In genomic region chr15:29115093-29115991, GRCh38 we compare ENCODE assay signal across 10 cellular contexts.
DNase-seq lines count a peak whose midpoint lies in the region; ATAC-seq, FAIRE-seq and TF ChIP-seq lines count a peak whose summit lies in the region.
"Had no signal": no experiment of that assay in that cellular context is flagged by ENCODE, and none has a peak within 500 bp of the region (broad histone marks: within the 10 kb centered on the region; RNA-seq: fewer than 3 reads in every experiment).

No MANE protein-coding gene starts in this region.

- H3K27ac Mint-ChIP-seq in central memory CD8-positive, alpha-beta T cell (ENCODE audit: low read depth) = peak overlapping the region; percentile 47
- H3K27ac Mint-ChIP-seq: activated B cell treated with CpG ODN at 0.5 μM for 24 hours had no signal

- H3K27me3 ChIP-seq in HepG2 (ENCODE audit: control insufficient read depth in 1 of 2, insufficient read depth in 2 of 2, low read length in 2 of 2) (peaks cover 0 to 1% of the 10 kb centered on the region in 2 experiments; a peak in 1 of 5 replicates), upper lobe of left lung (peaks cover 0 to 6% (median 0%) of the 10 kb centered on the region in 4 donors)

- H3K4me1 ChIP-seq in HepG2 (ENCODE audit: insufficient read depth, low read length) = no peaks in the 10 kb centered on the region
- H3K4me1 ChIP-seq in upper lobe of left lung = peaks cover 5 to 12% (median 8%) of the 10 kb centered on the region in 4 donors

- in situ Hi-C loops in HepG2 (cut with HindIII; ENCODE audit: extremely low pct_ligation_motif_present, low pct_unique_long_range_greater_than_20kb) = no loop called here

- FAIRE-seq in HepG2 (lab: Jason Lieb, UNC) = no peak

- no peak overlapping the region for H3K4me3 ChIP-seq in HepG2 (replicated peaks in 1 of 3; ENCODE audit: insufficient read depth in 1 of 3, low read depth in 2 of 3, low read length in 3 of 3)
- H3K4me3 ChIP-seq in upper lobe of left lung = peak overlapping the region in 3 of 4 donors; percentile 23 to 33 (median 32)

- TF ChIP-seq EP300 in HepG2 (IDR thresholded peaks at IDR 0.05; ENCODE audit: low read depth in 2 of 2, low read length in 2 of 2) (no peak), HepG2 (CRISPR knock-in tag; IDR thresholded peaks at IDR 0.05; ENCODE audit: borderline replicate concordance) (no peak), upper lobe of left lung (IDR thresholded peaks at IDR 0.05) (no peak)

- H2AFZ ChIP-seq in HepG2 (ENCODE audit: low read length) = no peak overlapping the region

- no peak overlapping the region for H3K9ac ChIP-seq in HepG2 (ENCODE audit: insufficient read depth, low read depth, low read length)

- peak overlapping the region; percentile 61 for H3K4me3 Mint-ChIP-seq in central memory CD8-positive, alpha-beta T cell
- H3K4me3 Mint-ChIP-seq: activated B cell treated with CpG ODN at 0.5 μM for 24 hours had no signal

- no peak for TF ChIP-seq POLR2A in HepG2 (IDR thresholded peaks at IDR 0.05; ENCODE audit: insufficient read depth in 1 of 2, low read depth in 2 of 2, low read length in 2 of 2)
- TF ChIP-seq POLR2A in upper lobe of left lung (IDR thresholded peaks at IDR 0.05) = no peak

- peak; percentile 35 for DNase-seq in activated T-cell treated with anti-CD3 and anti-CD28 coated beads, Interleukin-2, amount 50 U/mL, for 1 hour
- DNase-seq in activated T-cell treated with anti-CD3 and anti-CD28 coated beads for 4 hours (no peak), HepG2 (ENCODE audit: low spot score) (no peak), upper lobe of left lung (peak in 1 of 2 donors; percentile 65), kidney tubule cell (ENCODE audit: low spot score) (no peak), NCI-H1694 (lab: John Stamatoyannopoulos, UW) (no peak), NCI-H446 (lab: John Stamatoyannopoulos, UW) (no peak)
- DNase-seq in central memory CD8-positive, alpha-beta T cell (ENCODE audit: low spot score in 2 of 2) = no peak
- DNase-seq: activated B cell treated with CpG ODN at 0.5 μM for 24 hours; stimulated activated naive CD4-positive, alpha-beta T cell treated with Interleukin-2 at 50 U/mL for 16 hours had no signal

- H3K9me3 ChIP-seq in HepG2 (ENCODE audit: low read length) = no peaks in the 10 kb centered on the region
- H3K9me3 ChIP-seq in upper lobe of left lung = no peaks in the 10 kb centered on the region

- H3K79me2 ChIP-seq in HepG2 (ENCODE audit: insufficient read depth, low read length) = no peaks in the 10 kb centered on the region

- no peak for TF ChIP-seq RAD21 in HepG2 (CRISPR knock-in tag; IDR thresholded peaks at IDR 0.05)

- H3K27ac ChIP-seq in HepG2 (ENCODE audit: extremely low read length, insufficient read depth, low read length) (no peak overlapping the region), upper lobe of left lung (no peak overlapping the region)

- H4K20me1 ChIP-seq in HepG2 (ENCODE audit: insufficient read depth, low read length) = no peaks in the 10 kb centered on the region

- POLR2A ChIA-PET in HepG2 (lab: Yijun Ruan, JAX) = no interaction called here

- H3K36me3 ChIP-seq in HepG2 (replicated peaks in 1 of 2; ENCODE audit: control insufficient read depth in 1 of 2, insufficient read depth in 2 of 2, low read length in 2 of 2) = no peaks in the 10 kb centered on the region
- H3K36me3 ChIP-seq in upper lobe of left lung = no peaks in the 10 kb centered on the region

- peak; percentile 26 for TF ChIP-seq CTCF in HepG2 (CRISPR knock-in tag; IDR thresholded peaks at IDR 0.05)
- no peak for TF ChIP-seq CTCF in upper lobe of left lung (IDR thresholded peaks at IDR 0.05)

- 64% methylated on average over 21 of the region's 46 CpGs for WGBS in HepG2 (ENCODE audit: low lambda C conversion rate)
- 0 to 10% methylated on average over 3 to 43 of the region's 46 CpGs for WGBS in upper lobe of left lung, 2 donors

- peaks cover 15% of the 10 kb centered on the region for H3K4me1 Mint-ChIP-seq in central memory CD8-positive, alpha-beta T cell

- no peaks in the 10 kb centered on the region for H3K9me3 Mint-ChIP-seq in central memory CD8-positive, alpha-beta T cell
- H3K9me3 Mint-ChIP-seq: activated B cell treated with CpG ODN at 0.5 μM for 24 hours had no signal

- ATAC-seq in central memory CD8-positive, alpha-beta T cell (replicated peaks; ENCODE audit: extremely low read depth, poor library complexity, severe bottlenecking) = no peak
- ATAC-seq in HepG2 (peak; percentile 52), upper lobe of left lung (ENCODE audit: low FRiP score in 2 of 2) (no peak)

- intact Hi-C loops in HepG2 (cut with micrococcal nuclease; ENCODE audit: unreplicated experiment) = no loop called here

- no peak overlapping the region for H3K4me2 ChIP-seq in HepG2 (ENCODE audit: low read depth, low read length)

- CTCF ChIA-PET in HepG2 (lab: Yijun Ruan, JAX; ENCODE audit: low intra/inter-chr PET ratio, low total read pairs) = no interaction called here

- H3K27me3 Mint-ChIP-seq in central memory CD8-positive, alpha-beta T cell = no peaks in the 10 kb centered on the region

- H3K36me3 Mint-ChIP-seq in central memory CD8-positive, alpha-beta T cell (ENCODE audit: insufficient read depth) = peaks cover 5% of the 10 kb centered on the region

- BruUV-seq in HepG2 (replicated peaks; lab: Mats Ljungman, UMichigan) = no TSS peak

TF ChIP-seq in HepG2, 621 proteins besides CTCF, POLR2A, EP300 and RAD21:
- no peak for TF ChIP-seq JARID2 (CRISPR knock-in tag; IDR thresholded peaks at IDR 0.05; ENCODE audit: insufficient replicate concordance)
- no peak for TF ChIP-seq ZNF724P (CRISPR knock-in tag; IDR thresholded peaks at IDR 0.05; ENCODE audit: borderline replicate concordance)
- TF ChIP-seq ZNF17 (CRISPR knock-in tag; IDR thresholded peaks at IDR 0.05) = no peak
- no peak for TF ChIP-seq ZNF619 (CRISPR knock-in tag; IDR thresholded peaks at IDR 0.05)
- TF ChIP-seq HBP1 (CRISPR knock-in tag; IDR thresholded peaks at IDR 0.05; ENCODE audit: low read depth) = no peak
- no peak for TF ChIP-seq ZNF484 (CRISPR knock-in tag; IDR thresholded peaks at IDR 0.05; ENCODE audit: borderline replicate concordance, low read depth)
- TF ChIP-seq GPBP1L1 (CRISPR knock-in tag; IDR thresholded peaks at IDR 0.05) = no peak
- TF ChIP-seq DNMT1 (CRISPR knock-in tag; IDR thresholded peaks at IDR 0.05) = no peak
- no peak for TF ChIP-seq MBNL3 (CRISPR knock-in tag; conservative IDR thresholded peaks at IDR 0.05)
- TF ChIP-seq ZNF496 (CRISPR knock-in tag; IDR thresholded peaks at IDR 0.05; ENCODE audit: insufficient replicate concordance) = no peak
- no peak for TF ChIP-seq PLRG1 (conservative IDR thresholded peaks at IDR 0.05)
- no peak for TF ChIP-seq ZFYVE20 (CRISPR knock-in tag; IDR thresholded peaks at IDR 0.05; ENCODE audit: borderline replicate concordance, low read depth)
- no peak for TF ChIP-seq ZBTB20 (CRISPR knock-in tag; IDR thresholded peaks at IDR 0.05; ENCODE audit: borderline replicate concordance, low read depth)
- TF ChIP-seq RFX3 (CRISPR knock-in tag; IDR thresholded peaks at IDR 0.05) = no peak
- no peak for TF ChIP-seq ZNF362 (CRISPR knock-in tag; IDR thresholded peaks at IDR 0.05; ENCODE audit: borderline replicate concordance)
- TF ChIP-seq SMAD3 (CRISPR knock-in tag; IDR thresholded peaks at IDR 0.05) = no peak
- no peak for TF ChIP-seq KLF9 (CRISPR knock-in tag; IDR thresholded peaks at IDR 0.05; ENCODE audit: low read depth)

Comparison
In these comparisons a context has a peak if more than half of its experiments do, and no peak if none do; other contexts are left out.
1. H3K4me3 ChIP-seq: peak in upper lobe of left lung (3 of 4); none in HepG2 (0 of 3).